Comparison of ENCODE assay signal across 30 cellular contexts in the genomic region with DNA sequence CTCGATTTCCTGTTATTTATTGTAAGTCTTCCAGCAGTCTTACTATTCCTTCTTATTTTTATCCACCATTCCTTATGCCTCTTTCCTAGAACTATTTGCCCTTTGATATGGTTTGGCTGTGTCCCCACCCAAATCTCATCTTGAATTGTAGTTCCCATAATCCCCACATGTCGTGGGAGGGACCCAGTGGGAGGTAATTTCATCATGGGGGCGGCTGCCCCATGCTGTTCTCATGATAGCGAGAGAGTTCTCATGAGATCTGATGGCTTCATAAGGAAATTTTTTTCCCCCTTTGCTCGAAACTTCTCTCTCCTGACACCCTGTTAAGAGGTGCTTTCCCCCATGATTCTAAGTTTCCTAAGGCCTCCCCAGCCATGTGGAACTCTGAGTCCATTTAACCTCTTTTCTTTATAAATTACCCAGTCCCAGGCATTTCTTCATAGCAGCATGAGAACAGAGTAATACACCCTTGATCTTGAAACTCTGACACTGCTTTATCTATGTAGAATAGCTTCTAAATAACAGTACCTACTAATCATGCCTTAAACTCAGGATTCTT. TPM values are rescaled to one million over a fixed set of nuclear protein-coding genes. Genes with fewer than 3 reads are reported as not detected.
DNase-seq lines count a peak whose midpoint lies in the region; ATAC-seq and TF ChIP-seq lines count a peak whose summit lies in the region.
"Had no signal": no experiment of that assay in that cellular context is flagged by ENCODE, and none has a peak within 500 bp of the region (broad histone marks: within the 10 kb centered on the region; RNA-seq: fewer than 3 reads in every experiment).

No MANE protein-coding gene starts in this region.

- H3K36me3 Mint-ChIP-seq in activated T-helper 17 cell treated with anti-CD3 and anti-CD28 coated beads, Interleukin-2, amount 50 U/mL, for 72 hours (ENCODE audit: low read depth), result peaks cover 7% of the 10 kb centered on the region

- H3K27me3 ChIP-seq in lung (ENCODE audit: control insufficient read depth, insufficient read depth), result no peaks in the 10 kb centered on the region
- H3K27me3 ChIP-seq: BLaER1 treated with 17β-estradiol and CSF1 and Interleukin-3, amounts not matched to agents 10 nM and 100 nM; esophagus squamous epithelium; foreskin keratinocyte; heart right ventricle; Peyer's patch; right lobe of liver; spleen had no signal

- H3K27ac ChIP-seq in lung (ENCODE audit: low read depth in 1 of 2, low read length in 1 of 2) (no peak overlapping the region), caudate nucleus (ENCODE audit: low read depth, low read length) (no peak overlapping the region)
- H3K27ac ChIP-seq: BLaER1 treated with 17β-estradiol and CSF1 and Interleukin-3, amounts not matched to agents 10 nM and 100 nM; esophagus squamous epithelium; foreskin keratinocyte; heart right ventricle; left ventricle myocardium inferior; Peyer's patch; right lobe of liver; spleen had no signal

- no peaks in the 10 kb centered on the region for H3K36me3 ChIP-seq in lung (ENCODE audit: control insufficient read depth in 2 of 2, insufficient read depth in 2 of 2, low read length in 2 of 2)
- H3K36me3 ChIP-seq: esophagus squamous epithelium, heart right ventricle, left ventricle myocardium inferior, Peyer's patch, right lobe of liver had no signal

- peak overlapping the region; percentile 68 for H3K27ac Mint-ChIP-seq in activated T-helper 17 cell treated with anti-CD3 and anti-CD28 coated beads, Interleukin-2, amount 50 U/mL, for 72 hours
- H3K27ac Mint-ChIP-seq in stimulated activated naive CD8-positive, alpha-beta T cell treated with anti-CD3 and anti-CD28 coated beads, Interleukin-15, amount 100 ng/mL, for 72 hours, result peak overlapping the region; percentile 47 to 51
- H3K27ac Mint-ChIP-seq: activated CD8-positive, alpha-beta memory T cell treated with anti-CD3 and anti-CD28 coated beads, Interleukin-2, amount 10 ng/mL, durations not matched to agents 7 days and 5 days; activated T-helper 2 cell treated with anti-CD3 and anti-CD28 coated beads, Interferon-gamma antibody, Interleukin-2, Interleukin-4, amounts not matched to agents 10 μg/mL and 5 μg/mL and 100 μg/mL, durations not matched to agents 14 hours and 24 hours and 36 hours; progenitor cell of endocrine pancreas; type B pancreatic cell had no signal

- peaks cover 3% of the 10 kb centered on the region for H3K9me3 Mint-ChIP-seq in activated T-helper 17 cell treated with anti-CD3 and anti-CD28 coated beads, Interleukin-2, amount 50 U/mL, for 72 hours
- peaks cover 10 to 24% of the 10 kb centered on the region in 2 donors for H3K9me3 Mint-ChIP-seq in stimulated activated naive CD8-positive, alpha-beta T cell treated with anti-CD3 and anti-CD28 coated beads, Interleukin-15, amount 100 ng/mL, for 72 hours
- H3K9me3 Mint-ChIP-seq: activated T-helper 2 cell treated with anti-CD3 and anti-CD28 coated beads, Interferon-gamma antibody, Interleukin-2, Interleukin-4, amounts not matched to agents 10 μg/mL and 5 μg/mL and 100 μg/mL, durations not matched to agents 14 hours and 24 hours and 36 hours had no signal

- no peak overlapping the region for H3K4me3 ChIP-seq in lung
- H3K4me3 ChIP-seq: BLaER1 treated with 17β-estradiol and CSF1 and Interleukin-3, amounts not matched to agents 10 nM and 100 nM; esophagus squamous epithelium; heart right ventricle; left ventricle myocardium inferior; Peyer's patch; right lobe of liver; spleen had no signal

- TF ChIP-seq CTCF in lung (IDR thresholded peaks at IDR 0.05; ENCODE audit: control extremely low read depth, extremely low read depth), result no peak

- H3K9me3 ChIP-seq in lung (ENCODE audit: control insufficient read depth in 2 of 2, insufficient read depth in 1 of 2, low read length in 1 of 2), result no peaks in the 10 kb centered on the region
- H3K9me3 ChIP-seq: esophagus squamous epithelium, left ventricle myocardium inferior, Peyer's patch, right lobe of liver, spleen had no signal

- H3K4me3 Mint-ChIP-seq in activated T-helper 17 cell treated with anti-CD3 and anti-CD28 coated beads, Interleukin-2, amount 50 U/mL, for 72 hours, result peak overlapping the region; percentile 11
- H3K4me3 Mint-ChIP-seq in stimulated activated naive CD8-positive, alpha-beta T cell treated with anti-CD3 and anti-CD28 coated beads, Interleukin-15, amount 100 ng/mL, for 72 hours, result no peak overlapping the region
- H3K4me3 Mint-ChIP-seq: activated CD8-positive, alpha-beta memory T cell treated with anti-CD3 and anti-CD28 coated beads, Interleukin-2, amount 10 ng/mL, durations not matched to agents 7 days and 5 days; type B pancreatic cell had no signal

- peak; percentile 35 for ATAC-seq in activated T-helper 17 cell treated with anti-CD3 and anti-CD28 coated beads, Interleukin-2, amount 50 U/mL, for 72 hours (replicated peaks)
- ATAC-seq in lung (ENCODE audit: insufficient read depth, low FRiP score), result no peak
- ATAC-seq in stimulated activated naive CD8-positive, alpha-beta T cell treated with anti-CD3 and anti-CD28 coated beads, Interleukin-15, amount 100 ng/mL, for 72 hours, result no peak
- ATAC-seq in HG03097 (IDR thresholded peaks at IDR 0.05; ENCODE audit: low FRiP score, unreplicated experiment), result no peak
- ATAC-seq: activated CD8-positive, alpha-beta memory T cell treated with anti-CD3 and anti-CD28 coated beads, Interleukin-2, amount 10 ng/mL, durations not matched to agents 7 days and 5 days; foreskin keratinocyte; HCT116; right lobe of liver had no signal

- 93 to 95% methylated on average over 5 of the region's 5 CpGs for WGBS in lung, 2 donors

- no peaks in the 10 kb centered on the region for H3K27me3 Mint-ChIP-seq in activated T-helper 17 cell treated with anti-CD3 and anti-CD28 coated beads, Interleukin-2, amount 50 U/mL, for 72 hours
- H3K27me3 Mint-ChIP-seq in stimulated activated naive CD8-positive, alpha-beta T cell treated with anti-CD3 and anti-CD28 coated beads, Interleukin-15, amount 100 ng/mL, for 72 hours, result no peaks in the 10 kb centered on the region
- H3K27me3 Mint-ChIP-seq: activated CD8-positive, alpha-beta memory T cell treated with anti-CD3 and anti-CD28 coated beads, Interleukin-2, amount 10 ng/mL, durations not matched to agents 7 days and 5 days; progenitor cell of endocrine pancreas; type B pancreatic cell had no signal

- peaks cover 19% of the 10 kb centered on the region for H3K4me1 Mint-ChIP-seq in activated T-helper 17 cell treated with anti-CD3 and anti-CD28 coated beads, Interleukin-2, amount 50 U/mL, for 72 hours
- peaks cover 30% of the 10 kb centered on the region for H3K4me1 Mint-ChIP-seq in stimulated activated naive CD8-positive, alpha-beta T cell treated with anti-CD3 and anti-CD28 coated beads, Interleukin-15, amount 100 ng/mL, for 72 hours
- H3K4me1 Mint-ChIP-seq: activated CD8-positive, alpha-beta memory T cell treated with anti-CD3 and anti-CD28 coated beads, Interleukin-2, amount 10 ng/mL, durations not matched to agents 7 days and 5 days had no signal

- peak; percentile 12 for DNase-seq in stimulated activated CD4-positive, alpha-beta T cell treated with anti-CD3 and anti-CD28 coated beads, Interleukin-12 subunit alpha, Interleukin-12 subunit beta, amount 100 ng/mL, for 4 hours
- DNase-seq in stimulated activated CD4-positive, alpha-beta T cell treated with anti-CD3 and anti-CD28 coated beads, Interleukin-2, amount 100 ng/mL, for 24 hours, result no peak
- peak; percentile 22 for DNase-seq in lung (ENCODE audit: low spot score)
- DNase-seq in stimulated activated naive CD8-positive, alpha-beta T cell treated with anti-CD3 and anti-CD28 coated beads, Interleukin-15, amount 100 ng/mL, for 72 hours, result no peak
- no peak for DNase-seq in caudate nucleus (lab: John Stamatoyannopoulos, UW)
- DNase-seq: activated CD8-positive, alpha-beta memory T cell treated with anti-CD3 and anti-CD28 coated beads, Interleukin-2, amount 10 ng/mL, durations not matched to agents 7 days and 5 days; dermis blood vessel endothelial cell; DMS79; esophagus squamous epithelium; foreskin keratinocyte; heart right ventricle; left ventricle myocardium inferior; NCI-H1436 treated with DMSO at 0.1 percent for 48 hours; NCI-H446 treated with DMSO at 0.1 percent for 48 hours; NCI-H82; nucleus accumbens; Peyer's patch; right lobe of liver; SHP77; spleen; stimulated activated CD4-positive, alpha-beta T cell treated with anti-CD3 and anti-CD28 coated beads, Interleukin-4, amount 100 ng/mL, for 1 hour had no signal

- peaks cover 0 to 6% of the 10 kb centered on the region in 2 donors for H3K4me1 ChIP-seq in lung (ENCODE audit: control insufficient read depth in 2 of 2, insufficient read depth in 2 of 2, low read length in 2 of 2)
- H3K4me1 ChIP-seq: esophagus squamous epithelium, foreskin keratinocyte, Peyer's patch had no signal

RNA-seq across cellular contexts. Expression of a gene that starts 48.8 kb away (rescaled TPM):
- under 1 TPM; 0.16 to 0.52 TPM for total RNA-seq in activated T-helper 17 cell treated with anti-CD3 and anti-CD28 coated beads, Interleukin-2, amount 50 U/mL, for 72 hours
- total RNA-seq in lung, result 10 to 100 TPM in 1 of 2 donors, 1 to 10 TPM in 1; 8.0 to 12.3 TPM
- polyA plus RNA-seq in lung, result 1 to 10 TPM; 1.6 to 5.3 TPM
- total RNA-seq: activated CD8-positive, alpha-beta memory T cell treated with anti-CD3 and anti-CD28 coated beads, Interleukin-2, amount 10 ng/mL, durations not matched to agents 7 days and 5 days; activated T-helper 2 cell treated with anti-CD3 and anti-CD28 coated beads, Interferon-gamma antibody, Interleukin-2, Interleukin-4, amounts not matched to agents 10 μg/mL and 5 μg/mL and 100 μg/mL, durations not matched to agents 14 hours and 24 hours and 36 hours; dermis blood vessel endothelial cell; foreskin keratinocyte; LHCN-M2 had no signal
- polyA plus RNA-seq: foreskin keratinocyte, keratinocyte had no signal

RNA-seq across cellular contexts. Expression of a gene that starts 54.5 kb away (rescaled TPM):
- 10 to 100 TPM; 32.3 to 46.2 TPM for total RNA-seq in activated T-helper 17 cell treated with anti-CD3 and anti-CD28 coated beads, Interleukin-2, amount 50 U/mL, for 72 hours
- total RNA-seq in lung, result 10 to 100 TPM; 12.5 to 40.8 TPM
- 1 to 10 TPM; 1.3 to 1.6 TPM for polyA plus RNA-seq in lung

Comparison
In these comparisons a context has a peak if more than half of its experiments do, and no peak if none do; other contexts are left out.
1. DNase-seq: peak in stimulated activated CD4-positive, alpha-beta T cell treated with anti-CD3 and anti-CD28 coated beads, Interleukin-12 subunit alpha, Interleukin-12 subunit beta, amount 100 ng/mL, for 4 hours (single experiment) and lung (single experiment); none in stimulated activated CD4-positive, alpha-beta T cell treated with anti-CD3 and anti-CD28 coated beads, Interleukin-2, amount 100 ng/mL, for 24 hours (0 of 2), stimulated activated naive CD8-positive, alpha-beta T cell treated with anti-CD3 and anti-CD28 coated beads, Interleukin-15, amount 100 ng/mL, for 72 hours (0 of 2) and caudate nucleus (0 of 61).
2. RNA of a gene that starts 48.8 kb away (total RNA-seq): 8.0 to 12.3 TPM in lung; 0.16 to 0.52 TPM in activated T-helper 17 cell treated with anti-CD3 and anti-CD28 coated beads, Interleukin-2, amount 50 U/mL, for 72 hours; every median in the first group is over 4 times any median in the second.